In genomic region chr4:336099-336892, GRCh38 we compare ENCODE assay signal across 8 cellular contexts. TPM values are rescaled to one million over a fixed set of nuclear protein-coding genes. Genes with fewer than 3 reads are reported as not detected.
DNase-seq lines count a peak whose midpoint lies in the region; ATAC-seq and TF ChIP-seq lines count a peak whose summit lies in the region.

No MANE protein-coding gene starts in this region.

- intact Hi-C loops in CD4-positive, alpha-beta T cell (cut with DNase I, micrococcal nuclease), result loop anchor here (2.0 to 5.0 kb wide), 6 partner anchors 139 to 446 kb away; partner anchors contain the start of genes ATP5ME (in 1 of the 2), MYL5 (in 1 of the 2), PIGG (in 1 of the 2) and ZNF718 (in 1 of the 2)

- peak overlapping the region; percentile 85 for H3K27ac ChIP-seq in CD4-positive, alpha-beta T cell (ENCODE audit: low read depth, low read length)
- H3K27ac ChIP-seq in angular gyrus (ENCODE audit: low read depth, low read length), result peak overlapping the region; percentile 89

- H3K27me3 ChIP-seq in CD4-positive, alpha-beta T cell (ENCODE audit: control insufficient read depth, insufficient read depth, low read length), result no peaks in the 10 kb centered on the region
- no peaks in the 10 kb centered on the region for H3K27me3 ChIP-seq in skeletal muscle satellite cell (ENCODE audit: control insufficient read depth, insufficient read depth, low read length)

- no peaks in the 10 kb centered on the region for H3K27me3 Mint-ChIP-seq in CD4-positive, alpha-beta T cell

- H3K4me3 Mint-ChIP-seq in CD4-positive, alpha-beta T cell, result peak overlapping the region; percentile 92

- H3K4me3 ChIP-seq in iPS-11a (ENCODE audit: low read depth, low read length) (peak overlapping the region; percentile 92), skeletal muscle satellite cell (ENCODE audit: low read length) (peak overlapping the region; percentile 92)

- DNase-seq in CD4-positive, alpha-beta T cell, result peak in 1 of 10 experiments; percentile 1
- no peak for DNase-seq in HUDEP-2 (lab: John Stamatoyannopoulos, UW; ENCODE audit: unreplicated experiment in 76 of 76)

- POLR2A ChIA-PET in CD4-positive, alpha-beta T cell (lab: Charles Lee), result interaction anchor here (0.9 to 3.2 kb wide), 7 partner anchors 42 to 328 kb away, joined by 3 to 40 read pairs (median 7); partner anchors contain the start of genes ZNF595 and ZNF718

- H3K36me3 ChIP-seq in skeletal muscle satellite cell (ENCODE audit: insufficient read depth, low read length), result peaks cover 8% of the 10 kb centered on the region

- peaks cover 64% of the 10 kb centered on the region for H3K36me3 Mint-ChIP-seq in CD4-positive, alpha-beta T cell (ENCODE audit: low read depth)

- peaks cover 18% of the 10 kb centered on the region for H3K9me3 ChIP-seq in CD4-positive, alpha-beta T cell (ENCODE audit: control insufficient read depth, low read length)
- H3K9me3 ChIP-seq in skeletal muscle satellite cell (replicated peaks; ENCODE audit: low read length), result no peaks in the 10 kb centered on the region

- H3K9me3 Mint-ChIP-seq in CD4-positive, alpha-beta T cell, result peaks cover 15% of the 10 kb centered on the region

- ATAC-seq in CD4-positive, alpha-beta T cell (ENCODE audit: poor library complexity), result no peak
- ATAC-seq in HG02759 (IDR thresholded peaks at IDR 0.05; ENCODE audit: unreplicated experiment), result peak; percentile 3
- no peak for ATAC-seq in HG02571 (IDR thresholded peaks at IDR 0.05; ENCODE audit: unreplicated experiment)
- ATAC-seq in HG03135 (IDR thresholded peaks at IDR 0.05; ENCODE audit: unreplicated experiment), result no peak

- peaks cover 7% of the 10 kb centered on the region for H3K4me1 ChIP-seq in skeletal muscle satellite cell (ENCODE audit: control insufficient read depth, insufficient read depth, low read length)

- no peak for TF ChIP-seq CTCF in CD4-positive, alpha-beta T cell (IDR thresholded peaks at IDR 0.05)

- CTCF ChIA-PET in CD4-positive, alpha-beta T cell (lab: Charles Lee), result no interaction called here

- H3K9ac ChIP-seq in skeletal muscle satellite cell (ENCODE audit: low read depth, low read length), result peak overlapping the region; percentile 91

- H3K4me1 Mint-ChIP-seq in CD4-positive, alpha-beta T cell (ENCODE audit: low read depth), result peaks cover 51% of the 10 kb centered on the region

- H3K27ac Mint-ChIP-seq in CD4-positive, alpha-beta T cell, result peak overlapping the region; percentile 98

- peak overlapping the region; percentile 95 for H3K4me2 ChIP-seq in skeletal muscle satellite cell (ENCODE audit: low read length)

RNA-seq across cellular contexts. Expression of gene ZNF141, which starts 1.3 kb away (rescaled TPM):
- 10 to 100 TPM; 13.6 to 13.7 TPM for total RNA-seq in CD4-positive, alpha-beta T cell
- total RNA-seq in skeletal muscle satellite cell (2012; rRNA removed), result 10.7 and 11.2 TPM in 2 replicates

RNA-seq across cellular contexts. Expression of gene ZNF732, which starts 31.0 kb away (rescaled TPM):
- not detected for total RNA-seq in CD4-positive, alpha-beta T cell
- under 0.01 and 0.25 TPM in 2 replicates for total RNA-seq in skeletal muscle satellite cell (2012; rRNA removed)
